Comparison of ENCODE assay signal across 19 cellular contexts in the genomic region with DNA sequence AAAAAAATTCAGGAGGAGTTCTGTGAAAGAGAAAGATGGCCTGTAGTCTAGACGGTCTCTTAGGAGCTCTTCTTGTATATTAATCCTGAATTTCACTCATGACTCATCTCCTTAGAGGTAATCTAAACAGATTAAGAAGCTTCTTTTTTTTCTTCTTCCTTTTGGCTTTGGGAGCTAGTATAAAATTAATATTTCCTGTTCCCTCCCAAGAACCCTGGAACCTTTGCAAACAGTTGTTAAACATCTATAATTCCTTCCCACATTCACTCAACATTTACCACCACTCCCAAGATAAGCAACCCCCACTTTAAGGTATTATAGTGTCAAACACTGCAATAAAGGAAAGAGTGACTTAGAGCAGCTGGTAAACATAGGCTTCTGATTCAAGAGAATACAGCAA.
DNase-seq lines count a peak whose midpoint lies in the region; ATAC-seq and TF ChIP-seq lines count a peak whose summit lies in the region.
"Had no signal": no experiment of that assay in that cellular context is flagged by ENCODE, and none has a peak within 500 bp of the region (broad histone marks: within the 10 kb centered on the region; RNA-seq: fewer than 3 reads in every experiment).

No MANE protein-coding gene starts in this region.

- no peaks in the 10 kb centered on the region for H3K27me3 ChIP-seq in adipocyte (replicated peaks; ENCODE audit: control insufficient read depth, insufficient read depth, low read length)
- H3K27me3 ChIP-seq in skeletal muscle satellite cell (ENCODE audit: control insufficient read depth, insufficient read depth, low read length), result no peaks in the 10 kb centered on the region
- H3K27me3 ChIP-seq in ovary, result no peaks in the 10 kb centered on the region
- no peaks in the 10 kb centered on the region for H3K27me3 ChIP-seq in GM23338 (ENCODE audit: insufficient read depth)
- H3K27me3 ChIP-seq: dorsolateral prefrontal cortex, suprapubic skin had no signal

- H3F3A ChIP-seq in GM23338 (replicated peaks; ENCODE audit: low read depth), result no peaks in the 10 kb centered on the region

- H3K4me3 ChIP-seq in adipocyte (ENCODE audit: low read length) (no peak overlapping the region), skeletal muscle satellite cell (ENCODE audit: low read length) (no peak overlapping the region), ovary (no peak overlapping the region), GM23338 (no peak overlapping the region)
- H3K4me3 ChIP-seq: dorsolateral prefrontal cortex, lower lobe of right lung, suprapubic skin had no signal

- no peak for TF ChIP-seq POLR2A in ovary (IDR thresholded peaks at IDR 0.05)

- H3K27ac ChIP-seq in ovary, result no peak overlapping the region
- no peak overlapping the region for H3K27ac ChIP-seq in GM23338 (ENCODE audit: low read depth)
- H3K27ac ChIP-seq: dorsolateral prefrontal cortex, lower lobe of right lung, suprapubic skin had no signal

- WGBS in ovary, 3 donors, result 13 to 23% (median 17%) methylated on average over 1 of the region's 1 CpG

- no peaks in the 10 kb centered on the region for H3K27me3 Mint-ChIP-seq in GM23338 (ENCODE audit: insufficient read depth, low read depth, poor library complexity)
- H3K27me3 Mint-ChIP-seq: activated B cell treated with CpG ODN at 0.5 μM for 24 hours; activated T-helper 17 cell treated with anti-CD3 and anti-CD28 coated beads, Interleukin-2, amount 50 U/mL, for 72 hours; natural killer cell treated with Interleukin-12 subunit alpha and Interleukin-12 subunit beta and Interleukin-15 and Interleukin-18, amount 100 ng/mL, for 72 hours had no signal

- H3K36me3 Mint-ChIP-seq in GM23338 (ENCODE audit: low read depth), result no peaks in the 10 kb centered on the region
- H3K36me3 Mint-ChIP-seq: natural killer cell treated with Interleukin-12 subunit alpha and Interleukin-12 subunit beta and Interleukin-15 and Interleukin-18, amount 100 ng/mL, for 72 hours had no signal

- no peak overlapping the region for H3K4me3 Mint-ChIP-seq in GM23338
- H3K4me3 Mint-ChIP-seq: activated B cell treated with CpG ODN at 0.5 μM for 24 hours; activated T-helper 17 cell treated with anti-CD3 and anti-CD28 coated beads, Interleukin-2, amount 50 U/mL, for 72 hours; natural killer cell treated with Interleukin-12 subunit alpha and Interleukin-12 subunit beta and Interleukin-15 and Interleukin-18, amount 100 ng/mL, for 72 hours had no signal

- no peak overlapping the region for H2AFZ ChIP-seq in GM23338

- no peak for ATAC-seq in GM23338
- ATAC-seq: activated T-helper 17 cell treated with anti-CD3 and anti-CD28 coated beads, Interleukin-2, amount 50 U/mL, for 72 hours; lower lobe of right lung; natural killer cell treated with Interleukin-12 subunit alpha and Interleukin-12 subunit beta and Interleukin-15 and Interleukin-18, amount 100 ng/mL, for 72 hours had no signal

- no peaks in the 10 kb centered on the region for H4K20me1 ChIP-seq in GM23338 (replicated peaks; ENCODE audit: insufficient read depth)

- H3K9me3 ChIP-seq in adipocyte (ENCODE audit: control insufficient read depth, low read length) (no peaks in the 10 kb centered on the region), skeletal muscle satellite cell (replicated peaks; ENCODE audit: low read length) (no peaks in the 10 kb centered on the region), ovary (no peaks in the 10 kb centered on the region)
- H3K9me3 ChIP-seq: lower lobe of right lung, suprapubic skin had no signal

- H3K27ac Mint-ChIP-seq in GM23338, result no peak overlapping the region
- H3K27ac Mint-ChIP-seq: activated B cell treated with CpG ODN at 0.5 μM for 24 hours; activated T-helper 17 cell treated with anti-CD3 and anti-CD28 coated beads, Interleukin-2, amount 50 U/mL, for 72 hours; natural killer cell treated with Interleukin-12 subunit alpha and Interleukin-12 subunit beta and Interleukin-15 and Interleukin-18, amount 100 ng/mL, for 72 hours had no signal

- peaks cover 4% of the 10 kb centered on the region; the same call in 1 of the 2 replicates for H3K9me2 ChIP-seq in GM23338 (ENCODE audit: insufficient read depth)

- no peaks in the 10 kb centered on the region for H3K9me3 Mint-ChIP-seq in GM23338
- H3K9me3 Mint-ChIP-seq: activated B cell treated with CpG ODN at 0.5 μM for 24 hours; activated T-helper 17 cell treated with anti-CD3 and anti-CD28 coated beads, Interleukin-2, amount 50 U/mL, for 72 hours had no signal

- no peak overlapping the region for H3K9ac ChIP-seq in adipocyte (ENCODE audit: low read length)
- no peak overlapping the region for H3K9ac ChIP-seq in skeletal muscle satellite cell (ENCODE audit: low read depth, low read length)

- no peaks in the 10 kb centered on the region for H3K79me2 ChIP-seq in GM23338 (replicated peaks; ENCODE audit: insufficient read depth)

- intact Hi-C loops in ovary (cut with DNase I), result no loop called here

- no peaks in the 10 kb centered on the region for H3K36me3 ChIP-seq in adipocyte (ENCODE audit: control insufficient read depth, insufficient read depth, low read length, severe bottlenecking)
- no peaks in the 10 kb centered on the region for H3K36me3 ChIP-seq in skeletal muscle satellite cell (ENCODE audit: insufficient read depth, low read length)
- H3K36me3 ChIP-seq in ovary, result no peaks in the 10 kb centered on the region
- no peaks in the 10 kb centered on the region for H3K36me3 ChIP-seq in GM23338 (ENCODE audit: insufficient read depth)
- H3K36me3 ChIP-seq: lower lobe of right lung, suprapubic skin had no signal

- no peak for TF ChIP-seq EP300 in ovary (IDR thresholded peaks at IDR 0.05)

- TF ChIP-seq CTCF in ovary (IDR thresholded peaks at IDR 0.05), result no peak
- TF ChIP-seq CTCF in GM23338 (conservative IDR thresholded peaks at IDR 0.05; ENCODE audit: low read depth in 2 of 2), result no peak

- H3K4me1 Mint-ChIP-seq in GM23338, result no peaks in the 10 kb centered on the region
- H3K4me1 Mint-ChIP-seq: activated B cell treated with CpG ODN at 0.5 μM for 24 hours; activated T-helper 17 cell treated with anti-CD3 and anti-CD28 coated beads, Interleukin-2, amount 50 U/mL, for 72 hours had no signal

- DNase-seq in Kasumi-1 (lab: John Stamatoyannopoulos, UW) (peak; percentile 6 to 20), adipocyte (ENCODE audit: low read depth) (peak; percentile 27), fibroblast of peridontal ligament (ENCODE audit: extremely low read depth) (peak; percentile 47), ovary (no peak), GM23338 (ENCODE audit: low spot score) (no peak), NCI-H2107 (lab: John Stamatoyannopoulos, UW) (no peak)
- DNase-seq: activated B cell treated with CpG ODN at 0.5 μM for 24 hours; activated CD8-positive, alpha-beta memory T cell treated with anti-CD3 and anti-CD28 coated beads for 24 hours; DMS53; dorsolateral prefrontal cortex; foreskin melanocyte; lower lobe of right lung; NCI-H748 treated with DMSO at 0.1 percent for 48 hours; stimulated activated CD4-positive, alpha-beta T cell treated with anti-CD3 and anti-CD28 coated beads, Interleukin-2, amount 100 ng/mL, for 48 hours; T-helper 1 cell had no signal

- H3K4me2 ChIP-seq in skeletal muscle satellite cell (ENCODE audit: low read length) (peak overlapping the region; percentile 17), GM23338 (no peak overlapping the region)

- H3K4me1 ChIP-seq in adipocyte (ENCODE audit: control insufficient read depth, insufficient read depth, low read length) (no peaks in the 10 kb centered on the region), skeletal muscle satellite cell (ENCODE audit: control insufficient read depth, insufficient read depth, low read length) (peaks cover 15% of the 10 kb centered on the region), ovary (ENCODE audit: insufficient read depth) (no peaks in the 10 kb centered on the region), GM23338 (ENCODE audit: insufficient read depth) (no peaks in the 10 kb centered on the region)
- H3K4me1 ChIP-seq: lower lobe of right lung, suprapubic skin had no signal

TF ChIP-seq in GM23338, 12 proteins besides CTCF, POLR2A, EP300 and RAD21:
- no peak for TF ChIP-seq CREB1 (CRISPR knock-in tag; IDR thresholded peaks at IDR 0.05; ENCODE audit: low read depth)
TF ChIP-seq in GM23338: peak in this region for 0.

Comparison
In these comparisons a context has a peak if more than half of its experiments do, and no peak if none do; other contexts are left out.
1. DNase-seq: peak in Kasumi-1 (2 of 2), adipocyte (single experiment) and fibroblast of peridontal ligament (single experiment); none in ovary (0 of 5), GM23338 (single experiment) and NCI-H2107 (single experiment).